8 cellular contexts compared by ENCODE assay signal in genomic region chr22:30968924-30969531, GRCh38. TPM values are rescaled to one million over a fixed set of nuclear protein-coding genes. Genes with fewer than 3 reads are reported as not detected.
DNase-seq lines count a peak whose midpoint lies in the region; ATAC-seq and TF ChIP-seq lines count a peak whose summit lies in the region.

TSS of gene TUG1 (plus strand) at chr22:30969265.

- H3K9me3 ChIP-seq in AG04450 (ENCODE audit: control insufficient read depth, insufficient read depth, low read length): peaks cover 15% of the 10 kb centered on the region
- peaks cover 0 to 58% (median 42%) of the 10 kb centered on the region in 8 donors for H3K9me3 ChIP-seq in spleen

- H3K27ac ChIP-seq in AG04450 (ENCODE audit: low read depth, low read length) (peak within 1 kb of the TSS; percentile 93), spleen (peak within 1 kb of the TSS; percentile 93 to 98 (median 98))

- POLR2A ChIA-PET in AG04450 (lab: Yijun Ruan, JAX): interaction anchor here (1.0 to 3.4 kb wide), 11 partner anchors 10 to 139 kb away, joined by 3 to 94 read pairs (median 6); partner anchors contain the start of genes SELENOM and SMTN

- no peaks in the 10 kb centered on the region for H3K27me3 ChIP-seq in AG04450 (ENCODE audit: control insufficient read depth, insufficient read depth, low read length)
- H3K27me3 ChIP-seq in spleen (replicated peaks in 1 of 7): no peaks in the 10 kb centered on the region

- TF ChIP-seq POLR2A in GM18951 (IDR thresholded peaks at IDR 0.05; ENCODE audit: extremely low read depth, insufficient read depth, insufficient read length) (peak; percentile 76), spleen (IDR thresholded peaks at IDR 0.05) (peak in 2 of 3 donors; percentile 50 to 87)

- in situ Hi-C loops in GM18951 (cut with MboI; ENCODE audit: low sequenced_read_pairs, unreplicated experiment): no loop called here

- intact Hi-C loops in spleen (cut with DNase I; ENCODE audit: low total_unique reads): loop anchor here (5.0 kb wide), 1 partner anchor 113 kb away; the partner anchor contains the start of gene SMTN

- 0 to 2% (median 0%) methylated on average over 31 to 67 of the region's 67 CpGs for WGBS in spleen, 5 donors

- DNase-seq in AG04450 (ENCODE audit: low read depth, low spot score): peak; percentile 95
- DNase-seq in NCI-H345 (lab: John Stamatoyannopoulos, UW): peak; percentile 96
- DNase-seq in activated CD4-positive, CD25-positive, alpha-beta regulatory T cell (lab: John Stamatoyannopoulos, UW): peak; percentile 89 to 95 (median 94)
- DNase-seq in central memory CD4-positive, alpha-beta T cell: peak; percentile 98
- DNase-seq in inferior parietal cortex (ENCODE audit: extremely low spot score): peak; percentile 95
- peak; percentile 98 for DNase-seq in spleen

- ATAC-seq in HG03196 (IDR thresholded peaks at IDR 0.05; ENCODE audit: unreplicated experiment): peak; percentile 82

- TF ChIP-seq CTCF in AG04450 (IDR thresholded peaks at IDR 0.05; ENCODE audit: low read depth, low read length) (no peak), spleen (IDR thresholded peaks at IDR 0.05 in 8 of 11, conservative IDR thresholded peaks at IDR 0.05 in 3 of 11) (peak in 3 of 11 experiments; percentile 14 to 28 (median 15))

- CTCF ChIA-PET in AG04450 (lab: Charles Lee): interaction anchor here (0.9 to 5.8 kb wide), 6 partner anchors 10 to 138 kb away, joined by 3 to 61 read pairs (median 4); partner anchors contain the start of genes SELENOM and SMTN

- H3K4me1 ChIP-seq in spleen: peaks cover 18 to 76% (median 45%) of the 10 kb centered on the region in 6 donors

- H3K36me3 ChIP-seq in spleen: peaks cover 2 to 38% (median 29%) of the 10 kb centered on the region in 6 donors

- peak within 1 kb of the TSS; percentile 73 for H3K4me3 ChIP-seq in AG04450 (ENCODE audit: low read depth, low read length)
- H3K4me3 ChIP-seq in spleen: peak within 1 kb of the TSS; percentile 74 to 91 (median 84)

RNA-seq across cellular contexts. Expression of gene TUG1, which starts in this region (rescaled TPM):
- polyA plus RNA-seq in AG04450 (2011; rRNA removed) (129 and 152 TPM in 2 replicates), spleen (10 to 100 TPM; 23.3 to 35.2 (median 24.3) TPM)
- polyA minus RNA-seq in AG04450 (2011; rRNA and poly(A)+ RNA removed): 40.2 and 59.4 TPM in 2 replicates
- total RNA-seq in spleen: 100 to 1,000 TPM in 2 of 7 donors, 10 to 100 TPM in 5; 62.1 to 127 (median 91.0) TPM

Comparison
In these comparisons a context has a peak if more than half of its experiments do, and no peak if none do; other contexts are left out.
1. Peak in every context shown above with its lines: DNase-seq, ATAC-seq, H3K4me3 ChIP-seq and H3K27ac ChIP-seq.